In the genomic region with DNA sequence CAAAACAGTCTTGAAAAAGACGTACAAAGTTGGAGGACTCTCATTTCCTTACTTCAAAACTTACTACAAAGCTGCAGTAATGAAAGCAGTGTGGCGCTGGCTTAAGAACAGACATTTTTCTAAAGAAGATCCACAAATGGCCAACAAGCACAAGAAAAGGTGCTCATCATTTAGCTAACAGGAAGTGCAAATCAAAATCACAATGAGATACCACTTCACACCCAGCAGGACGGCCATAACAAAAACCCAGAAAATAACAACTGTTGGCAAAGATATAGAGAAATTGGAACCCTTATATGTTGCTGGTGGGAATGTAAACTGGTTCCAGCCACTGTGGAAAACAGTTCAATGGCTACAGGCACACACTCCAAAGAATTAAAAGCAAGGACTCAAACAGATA, we compare ENCODE assay signal across 1 cellular context.
TF ChIP-seq lines count a peak whose summit lies in the region.

No MANE protein-coding gene starts in this region.

TF ChIP-seq in A549, 52 proteins besides CTCF, POLR2A, EP300 and RAD21:
- TF ChIP-seq HOXA7 (CRISPR knock-in tag; IDR thresholded peaks at IDR 0.05): no peak
- no peak for TF ChIP-seq JUNB (IDR thresholded peaks at IDR 0.05)
- TF ChIP-seq CHD2 (IDR thresholded peaks at IDR 0.05; ENCODE audit: low read length, partially characterized antibody): no peak
- TF ChIP-seq HEYL (CRISPR knock-in tag; IDR thresholded peaks at IDR 0.05): no peak
- no peak for TF ChIP-seq CHD4 (IDR thresholded peaks at IDR 0.05; ENCODE audit: borderline replicate concordance)
TF ChIP-seq in A549: peak in this region for 0.
